In genomic region chr1:40161125-40161887, GRCh38 we compare ENCODE assay signal across 8 cellular contexts. TPM values are rescaled to one million over a fixed set of nuclear protein-coding genes. Genes with fewer than 3 reads are reported as not detected.
DNase-seq lines count a peak whose midpoint lies in the region; ATAC-seq lines count a peak whose summit lies in the region.

A gene with protein sequence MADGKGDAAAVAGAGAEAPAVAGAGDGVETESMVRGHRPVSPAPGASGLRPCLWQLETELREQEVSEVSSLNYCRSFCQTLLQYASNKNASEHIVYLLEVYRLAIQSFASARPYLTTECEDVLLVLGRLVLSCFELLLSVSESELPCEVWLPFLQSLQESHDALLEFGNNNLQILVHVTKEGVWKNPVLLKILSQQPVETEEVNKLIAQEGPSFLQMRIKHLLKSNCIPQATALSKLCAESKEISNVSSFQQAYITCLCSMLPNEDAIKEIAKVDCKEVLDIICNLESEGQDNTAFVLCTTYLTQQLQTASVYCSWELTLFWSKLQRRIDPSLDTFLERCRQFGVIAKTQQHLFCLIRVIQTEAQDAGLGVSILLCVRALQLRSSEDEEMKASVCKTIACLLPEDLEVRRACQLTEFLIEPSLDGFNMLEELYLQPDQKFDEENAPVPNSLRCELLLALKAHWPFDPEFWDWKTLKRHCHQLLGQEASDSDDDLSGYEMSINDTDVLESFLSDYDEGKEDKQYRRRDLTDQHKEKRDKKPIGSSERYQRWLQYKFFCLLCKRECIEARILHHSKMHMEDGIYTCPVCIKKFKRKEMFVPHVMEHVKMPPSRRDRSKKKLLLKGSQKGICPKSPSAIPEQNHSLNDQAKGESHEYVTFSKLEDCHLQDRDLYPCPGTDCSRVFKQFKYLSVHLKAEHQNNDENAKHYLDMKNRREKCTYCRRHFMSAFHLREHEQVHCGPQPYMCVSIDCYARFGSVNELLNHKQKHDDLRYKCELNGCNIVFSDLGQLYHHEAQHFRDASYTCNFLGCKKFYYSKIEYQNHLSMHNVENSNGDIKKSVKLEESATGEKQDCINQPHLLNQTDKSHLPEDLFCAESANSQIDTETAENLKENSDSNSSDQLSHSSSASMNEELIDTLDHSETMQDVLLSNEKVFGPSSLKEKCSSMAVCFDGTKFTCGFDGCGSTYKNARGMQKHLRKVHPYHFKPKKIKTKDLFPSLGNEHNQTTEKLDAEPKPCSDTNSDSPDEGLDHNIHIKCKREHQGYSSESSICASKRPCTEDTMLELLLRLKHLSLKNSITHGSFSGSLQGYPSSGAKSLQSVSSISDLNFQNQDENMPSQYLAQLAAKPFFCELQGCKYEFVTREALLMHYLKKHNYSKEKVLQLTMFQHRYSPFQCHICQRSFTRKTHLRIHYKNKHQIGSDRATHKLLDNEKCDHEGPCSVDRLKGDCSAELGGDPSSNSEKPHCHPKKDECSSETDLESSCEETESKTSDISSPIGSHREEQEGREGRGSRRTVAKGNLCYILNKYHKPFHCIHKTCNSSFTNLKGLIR (N-terminal part only) (plus strand): TSS chr1:40161387. CDS start chr1:40161400, 13 bp downstream.

- H3K4me3 Mint-ChIP-seq in effector memory CD8-positive, alpha-beta T cell = no peak within 1 kb of the TSS
- H3K4me3 Mint-ChIP-seq in memory B cell = no peak within 1 kb of the TSS

- CTCF ChIA-PET in activated CD8-positive, alpha-beta memory T cell treated with anti-CD3 and anti-CD28 coated beads for 36 hours (lab: Charles Lee) = interaction anchor here (1.1 to 1.7 kb wide), 4 partner anchors 9 to 178 kb away, joined by 3 to 8 read pairs (median 4); partner anchors contain the start of gene ZMPSTE24

- peak; percentile 77 for DNase-seq in CMK (ENCODE audit: low read depth)
- DNase-seq in HT1080 (ENCODE audit: low read depth) = peak; percentile 95
- peak; percentile 94 for DNase-seq in NOMO-1 treated with DMSO at 0.1 percent for 48 hours (lab: John Stamatoyannopoulos, UW; ENCODE audit: unreplicated experiment)
- DNase-seq in effector memory CD8-positive, alpha-beta T cell = peak; percentile 92 to 96 (median 93)
- peak; percentile 88 to 91 for DNase-seq in memory B cell (ENCODE audit: low spot score in 2 of 2)
- peak; percentile 90 for DNase-seq in stimulated activated CD8-positive, alpha-beta memory T cell treated with anti-CD3 and anti-CD28 coated beads, Interleukin-12 subunit alpha, Interleukin-12 subunit beta, amount 100 ng/mL, for 1 hour (ENCODE audit: low read depth)

- H3K27ac Mint-ChIP-seq in effector memory CD8-positive, alpha-beta T cell = no peak within 1 kb of the TSS
- no peak within 1 kb of the TSS for H3K27ac Mint-ChIP-seq in memory B cell

- ATAC-seq in GM21360 (IDR thresholded peaks at IDR 0.05; ENCODE audit: unreplicated experiment) (peak; percentile 83), memory B cell (ENCODE audit: low read depth) (peak; percentile 97)
- ATAC-seq in effector memory CD8-positive, alpha-beta T cell (replicated peaks) = peak; percentile 96

- no peaks in the 10 kb centered on the region for H3K27me3 Mint-ChIP-seq in effector memory CD8-positive, alpha-beta T cell
- H3K27me3 Mint-ChIP-seq in memory B cell = no peaks in the 10 kb centered on the region

- no peaks in the 10 kb centered on the region for H3K36me3 Mint-ChIP-seq in effector memory CD8-positive, alpha-beta T cell (ENCODE audit: insufficient read depth)
- no peaks in the 10 kb centered on the region for H3K36me3 Mint-ChIP-seq in memory B cell

- POLR2A ChIA-PET in activated CD8-positive, alpha-beta memory T cell treated with anti-CD3 and anti-CD28 coated beads for 36 hours (lab: Charles Lee) = interaction anchor here (0.5 to 1.1 kb wide), 7 partner anchors 9 to 289 kb away, joined by 3 to 9 read pairs (median 4); partner anchors contain the start of gene ZMPSTE24

- H3K9me3 Mint-ChIP-seq in effector memory CD8-positive, alpha-beta T cell = no peaks in the 10 kb centered on the region
- H3K9me3 Mint-ChIP-seq in memory B cell = no peaks in the 10 kb centered on the region

- peaks cover 17 to 20% of the 10 kb centered on the region in 2 donors for H3K4me1 Mint-ChIP-seq in effector memory CD8-positive, alpha-beta T cell (ENCODE audit: low read depth in 2 of 2)
- peaks cover 10% of the 10 kb centered on the region for H3K4me1 Mint-ChIP-seq in memory B cell

RNA-seq across cellular contexts. Expression of the gene that starts here (rescaled TPM):
- 9.0 and 10.7 TPM in 2 replicates for total RNA-seq in HT1080 (2014; rRNA removed; shearing (Covaris generic))
- 8.1 and 10.1 TPM in 2 replicates for polyA plus RNA-seq in HT1080 (2015; cell fraction: cytosol; rRNA removed)
- 18.3 and 18.7 TPM in 2 replicates for polyA plus RNA-seq in HT1080 (2015; cell fraction: nucleus; rRNA removed)
- 10 to 100 TPM; 14.6 to 15.1 TPM for total RNA-seq in activated CD8-positive, alpha-beta memory T cell treated with anti-CD3 and anti-CD28 coated beads for 36 hours

Comparison
In these comparisons a context has a peak if more than half of its experiments do, and no peak if none do; other contexts are left out.
1. Peak in every context shown above with its lines: DNase-seq and ATAC-seq.